31 cellular contexts compared by ENCODE assay signal in the genomic region with DNA sequence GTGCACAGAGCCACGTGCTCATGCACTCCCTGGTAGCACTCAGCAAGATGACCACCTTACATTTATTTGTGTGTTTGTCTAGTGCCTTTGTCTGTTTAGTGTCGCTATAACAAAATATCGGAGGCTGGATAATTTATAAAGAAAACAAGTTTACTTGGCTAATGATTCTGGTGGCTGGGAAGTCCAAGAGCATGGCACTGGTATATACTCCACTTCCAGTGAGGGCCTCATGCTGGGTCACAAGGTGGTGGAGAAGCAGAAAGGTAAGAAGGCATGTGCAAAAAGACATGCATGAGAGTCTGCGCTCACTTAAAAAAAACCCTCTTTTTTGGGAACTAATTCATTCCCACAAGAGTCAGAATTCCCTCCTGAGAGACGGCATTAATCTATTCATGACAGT.
"Had no signal": no experiment of that assay in that cellular context is flagged by ENCODE, and none has a peak within 500 bp of the region (broad histone marks: within the 10 kb centered on the region; RNA-seq: fewer than 3 reads in every experiment).

No MANE protein-coding gene starts in this region.

- ATAC-seq: activated naive CD8-positive, alpha-beta T cell treated with anti-CD3 and anti-CD28 coated beads, Interleukin-2, amount 50 U/mL, for 24 hours; esophagus mucosa; heart right ventricle; mucosa of descending colon; upper lobe of right lung had no signal

- H3K27me3 Mint-ChIP-seq: activated CD4-positive, alpha-beta memory T cell treated with anti-CD3 and anti-CD28 coated beads, Interleukin-2, amount 10 ng/mL, durations not matched to agents 7 days and 5 days; activated CD4-positive, alpha-beta T cell treated with anti-CD3 and anti-CD28 coated beads, Interleukin-2, amount 10 ng/mL, durations not matched to agents 24 days and 14 days had no signal

- H3K27ac ChIP-seq: heart right ventricle, left ventricle myocardium inferior, prostate gland, sigmoid colon, tibial artery, upper lobe of right lung, WERI-Rb-1 had no signal

- H3K9me3 ChIP-seq: breast epithelium, mucosa of descending colon, prostate gland, sigmoid colon, tibial artery, upper lobe of right lung had no signal

- H3K27ac Mint-ChIP-seq: activated CD4-positive, alpha-beta memory T cell treated with anti-CD3 and anti-CD28 coated beads, Interleukin-2, amount 10 ng/mL, durations not matched to agents 7 days and 5 days; activated CD4-positive, alpha-beta T cell treated with anti-CD3 and anti-CD28 coated beads, Interleukin-2, amount 10 ng/mL, durations not matched to agents 24 days and 14 days; activated naive CD4-positive, alpha-beta T cell treated with anti-CD3 and anti-CD28 coated beads, Interleukin-2, amount 50 U/mL, for 24 hours; activated naive CD8-positive, alpha-beta T cell treated with anti-CD3 and anti-CD28 coated beads, Interleukin-2, amount 50 U/mL, for 24 hours; activated T-helper 2 cell treated with anti-CD3 and anti-CD28 coated beads, Interferon-gamma antibody, Interleukin-2, Interleukin-4, amounts not matched to agents 10 μg/mL and 5 μg/mL and 100 μg/mL, durations not matched to agents 14 hours and 24 hours and 36 hours; stimulated activated effector memory CD8-positive, alpha-beta T cell treated with anti-CD3 and anti-CD28 coated beads, Interleukin-12 subunit alpha, Interleukin-12 subunit beta, amount 100 ng/mL, for 72 hours; stimulated activated naive CD8-positive, alpha-beta T cell treated with anti-CD3 and anti-CD28 coated beads, Interleukin-15, Interleukin-2, amounts not matched to agents 100 ng/mL and 50 ng/mL, for 24 hours; T-helper 1 cell treated with Interleukin-12 subunit alpha and Interleukin-12 subunit beta and Interleukin-4 antibody, amounts not matched to agents 30 μg/mL and 1 μg/mL, for 36 hours had no signal

- DNase-seq: activated CD4-positive, alpha-beta memory T cell treated with anti-CD3 and anti-CD28 coated beads, Interleukin-2, amount 10 ng/mL, durations not matched to agents 7 days and 5 days; activated CD4-positive, alpha-beta T cell treated with anti-CD3 and anti-CD28 coated beads, Interleukin-2, amount 10 ng/mL, durations not matched to agents 24 days and 14 days; activated CD4-positive, CD25-positive, alpha-beta regulatory T cell treated with anti-CD3 and anti-CD28 coated beads, Interleukin-2, amount 50 U/mL, for 72 hours; activated naive CD8-positive, alpha-beta T cell treated with anti-CD3 and anti-CD28 coated beads, Interleukin-2, amount 50 U/mL, for 24 hours; activated T-cell treated with anti-CD3 and anti-CD28 coated beads, Interleukin-2, amount 50 U/mL, for 48 hours; amygdala; central memory CD4-positive, alpha-beta T cell; foreskin fibroblast; heart right ventricle; left ventricle myocardium inferior; mesendoderm; mucosa of descending colon; retina; sigmoid colon; small intestine; stimulated activated CD4-positive, alpha-beta T cell treated with anti-CD3 and anti-CD28 coated beads, Interleukin-4, amount 100 ng/mL, for 24 hours; substantia nigra; T-helper 9 cell; tibial artery; WERI-Rb-1 had no signal

- H3K4me1 ChIP-seq: prostate gland had no signal

- H3K36me3 ChIP-seq: breast epithelium, heart right ventricle, left ventricle myocardium inferior, prostate gland, sigmoid colon, tibial artery, upper lobe of right lung, WERI-Rb-1 had no signal

- H3K4me3 Mint-ChIP-seq: activated CD4-positive, alpha-beta memory T cell treated with anti-CD3 and anti-CD28 coated beads, Interleukin-2, amount 10 ng/mL, durations not matched to agents 7 days and 5 days; activated CD4-positive, alpha-beta T cell treated with anti-CD3 and anti-CD28 coated beads, Interleukin-2, amount 10 ng/mL, durations not matched to agents 24 days and 14 days; activated naive CD4-positive, alpha-beta T cell treated with anti-CD3 and anti-CD28 coated beads, Interleukin-2, amount 50 U/mL, for 24 hours; activated naive CD8-positive, alpha-beta T cell treated with anti-CD3 and anti-CD28 coated beads, Interleukin-2, amount 50 U/mL, for 24 hours; nephron; stimulated activated effector memory CD8-positive, alpha-beta T cell treated with anti-CD3 and anti-CD28 coated beads, Interleukin-12 subunit alpha, Interleukin-12 subunit beta, amount 100 ng/mL, for 72 hours; stimulated activated naive CD8-positive, alpha-beta T cell treated with anti-CD3 and anti-CD28 coated beads, Interleukin-15, Interleukin-2, amounts not matched to agents 100 ng/mL and 50 ng/mL, for 24 hours; T-helper 1 cell treated with Interleukin-12 subunit alpha and Interleukin-12 subunit beta and Interleukin-4 antibody, amounts not matched to agents 30 μg/mL and 1 μg/mL, for 36 hours had no signal

- H3K27me3 ChIP-seq: breast epithelium, heart right ventricle, tibial artery, upper lobe of right lung had no signal

- H3K36me3 Mint-ChIP-seq: activated naive CD4-positive, alpha-beta T cell treated with anti-CD3 and anti-CD28 coated beads, Interleukin-2, amount 50 U/mL, for 24 hours; stimulated activated effector memory CD8-positive, alpha-beta T cell treated with anti-CD3 and anti-CD28 coated beads, Interleukin-12 subunit alpha, Interleukin-12 subunit beta, amount 100 ng/mL, for 72 hours had no signal

- H3K4me3 ChIP-seq: breast epithelium, heart right ventricle, left ventricle myocardium inferior, lung, mucosa of descending colon, prostate gland, sigmoid colon, tibial artery, upper lobe of right lung had no signal

- H3K9me3 Mint-ChIP-seq: activated CD4-positive, alpha-beta memory T cell treated with anti-CD3 and anti-CD28 coated beads, Interleukin-2, amount 10 ng/mL, durations not matched to agents 7 days and 5 days; activated CD4-positive, alpha-beta T cell treated with anti-CD3 and anti-CD28 coated beads, Interleukin-2, amount 10 ng/mL, durations not matched to agents 24 days and 14 days; activated naive CD4-positive, alpha-beta T cell treated with anti-CD3 and anti-CD28 coated beads, Interleukin-2, amount 50 U/mL, for 24 hours; activated naive CD8-positive, alpha-beta T cell treated with anti-CD3 and anti-CD28 coated beads, Interleukin-2, amount 50 U/mL, for 24 hours; activated T-helper 2 cell treated with anti-CD3 and anti-CD28 coated beads, Interferon-gamma antibody, Interleukin-2, Interleukin-4, amounts not matched to agents 10 μg/mL and 5 μg/mL and 100 μg/mL, durations not matched to agents 14 hours and 24 hours and 36 hours; stimulated activated effector memory CD8-positive, alpha-beta T cell treated with anti-CD3 and anti-CD28 coated beads, Interleukin-12 subunit alpha, Interleukin-12 subunit beta, amount 100 ng/mL, for 72 hours; T-helper 1 cell treated with Interleukin-12 subunit alpha and Interleukin-12 subunit beta and Interleukin-4 antibody, amounts not matched to agents 30 μg/mL and 1 μg/mL, for 36 hours had no signal

- H3K4me1 Mint-ChIP-seq: activated CD4-positive, alpha-beta memory T cell treated with anti-CD3 and anti-CD28 coated beads, Interleukin-2, amount 10 ng/mL, durations not matched to agents 7 days and 5 days; activated CD4-positive, alpha-beta T cell treated with anti-CD3 and anti-CD28 coated beads, Interleukin-2, amount 10 ng/mL, durations not matched to agents 24 days and 14 days; activated naive CD4-positive, alpha-beta T cell treated with anti-CD3 and anti-CD28 coated beads, Interleukin-2, amount 50 U/mL, for 24 hours; stimulated activated effector memory CD8-positive, alpha-beta T cell treated with anti-CD3 and anti-CD28 coated beads, Interleukin-12 subunit alpha, Interleukin-12 subunit beta, amount 100 ng/mL, for 72 hours had no signal
